In the genomic region with DNA sequence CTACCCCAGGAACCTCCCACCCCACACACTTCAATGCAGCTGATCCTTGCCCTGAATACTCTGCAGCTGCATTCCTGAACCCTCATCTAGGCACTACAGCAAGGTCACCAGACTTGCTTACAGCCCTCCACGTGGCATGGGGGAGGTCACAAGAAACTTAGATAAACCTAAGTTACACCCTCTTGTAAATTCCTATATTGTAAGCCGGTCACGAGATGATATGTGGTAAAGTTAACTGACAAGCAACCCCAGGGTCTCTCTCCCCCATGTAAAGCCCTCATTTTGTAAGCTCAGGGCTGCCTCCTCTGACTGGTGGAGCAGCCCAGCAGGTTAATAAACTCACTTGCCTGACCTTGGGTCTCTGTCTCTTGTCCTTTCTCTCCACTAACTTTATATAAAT, we compare ENCODE assay signal across 16 cellular contexts.
A peak's percentile ranks its signal among the peaks of the same experiment; 100 is the strongest.
DNase-seq lines count a peak whose midpoint lies in the region; ATAC-seq, FAIRE-seq and TF ChIP-seq lines count a peak whose summit lies in the region.
"Had no signal": no experiment of that assay in that cellular context is flagged by ENCODE, and none has a peak within 500 bp of the region (broad histone marks: within the 10 kb centered on the region; RNA-seq: fewer than 3 reads in every experiment).

No MANE protein-coding gene starts in this region.

- H2BK5ac ChIP-seq in mesenchymal stem cell (ENCODE audit: low read depth, low read length, poor library complexity, severe bottlenecking), result no peak overlapping the region

- H2AFZ ChIP-seq in GM12878 (ENCODE audit: control insufficient read depth, low read depth, low read length) (peak overlapping the region; percentile 51), mesenchymal stem cell (ENCODE audit: low read depth, low read length) (no peak overlapping the region)

- H3K9ac ChIP-seq in GM12878 (ENCODE audit: control insufficient read depth, insufficient read depth, low read length), result no peak overlapping the region
- H3K9ac ChIP-seq in mesenchymal stem cell (ENCODE audit: low read length), result no peak overlapping the region

- ATAC-seq in GM18511 (IDR thresholded peaks at IDR 0.05; ENCODE audit: unreplicated experiment) (peak; percentile 48), GM21723 (IDR thresholded peaks at IDR 0.05; ENCODE audit: unreplicated experiment) (peak; percentile 19), HG03159 (IDR thresholded peaks at IDR 0.05; ENCODE audit: unreplicated experiment) (peak; percentile 27), GM12878 (peak; percentile 78), pancreas (no peak)
- ATAC-seq: activated CD4-positive, CD25-positive, alpha-beta regulatory T cell treated with anti-CD3 and anti-CD28 coated beads, Interleukin-2, amount 50 U/mL, for 24 hours; left ventricle myocardium superior; naive thymus-derived CD8-positive, alpha-beta T cell; PC-3; stimulated activated effector memory CD8-positive, alpha-beta T cell treated with anti-CD3 and anti-CD28 coated beads, Interleukin-12 subunit alpha, Interleukin-12 subunit beta, amount 100 ng/mL, for 72 hours had no signal

- no peak overlapping the region for H3K4me2 ChIP-seq in GM12878 (ENCODE audit: control insufficient read depth, insufficient read depth)
- no peak overlapping the region for H3K4me2 ChIP-seq in mesenchymal stem cell (ENCODE audit: low read length, poor library complexity, severe bottlenecking)

- H4K8ac ChIP-seq in mesenchymal stem cell (ENCODE audit: low read length), result no peak overlapping the region

- FAIRE-seq in GM12878 (lab: Jason Lieb, UNC), result no peak
- no peak for FAIRE-seq in pancreas (lab: Jason Lieb, UNC)

- RAD21 ChIA-PET in GM12878 (lab: Charles Lee; ENCODE audit: unreplicated experiment), result no interaction called here

- H4K20me1 ChIP-seq in GM12878 (ENCODE audit: control insufficient read depth, insufficient read depth), result no peaks in the 10 kb centered on the region

- H3K27me3 ChIP-seq in GM12878 (replicated peaks in 1 of 2; ENCODE audit: control insufficient read depth in 2 of 2, insufficient read depth in 2 of 2, low read length in 1 of 2) (no peaks in the 10 kb centered on the region), mesenchymal stem cell (ENCODE audit: control insufficient read depth in 1 of 2, insufficient read depth in 1 of 2, low read length in 2 of 2) (no peaks in the 10 kb centered on the region), pancreas (no peaks in the 10 kb centered on the region)
- H3K27me3 ChIP-seq: right atrium auricular region, upper lobe of left lung had no signal

- H3K27ac ChIP-seq in GM12878 (ENCODE audit: control insufficient read depth, insufficient read depth) (peak overlapping the region; percentile 39; the same call in 1 of the 2 replicates), mesenchymal stem cell (ENCODE audit: low read length, poor library complexity, severe bottlenecking) (no peak overlapping the region), pancreas (no peak overlapping the region)
- H3K27ac ChIP-seq: right atrium auricular region, upper lobe of left lung had no signal

- H3K18ac ChIP-seq in mesenchymal stem cell (ENCODE audit: low read depth in 1 of 2, low read length in 2 of 2), result peak overlapping the region in 1 of 2 experiments; percentile 21

- H3K23ac ChIP-seq in mesenchymal stem cell (ENCODE audit: low read length in 2 of 2), result no peak overlapping the region

- no peak for TF ChIP-seq EP300 in GM12878 (IDR thresholded peaks at IDR 0.05; ENCODE audit: borderline replicate concordance in 1 of 2, control insufficient read depth in 1 of 2, low read depth in 2 of 2, low read length in 2 of 2)

- H3K4me3 ChIP-seq in GM12878 (peak overlapping the region; percentile 5; the same call in 1 of the 2 replicates), mesenchymal stem cell (ENCODE audit: insufficient read depth in 1 of 2, low read depth in 1 of 2, low read length in 2 of 2) (no peak overlapping the region), pancreas (no peak overlapping the region)
- H3K4me3 ChIP-seq: right atrium auricular region, upper lobe of left lung had no signal

- H3K4me1 ChIP-seq in GM12878 (ENCODE audit: control insufficient read depth, insufficient read depth, low read length) (0 out of 2 replicates have a peak, but pooled peaks cover 3% of the 10 kb centered on the region), mesenchymal stem cell (ENCODE audit: control insufficient read depth, insufficient read depth, low read depth, low read length) (no peaks in the 10 kb centered on the region), pancreas (no peaks in the 10 kb centered on the region)
- H3K4me1 ChIP-seq: right atrium auricular region, upper lobe of left lung had no signal

- H3K79me2 ChIP-seq in GM12878 (ENCODE audit: control insufficient read depth, insufficient read depth, low read length), result no peaks in the 10 kb centered on the region

- no peak overlapping the region for H2AK5ac ChIP-seq in mesenchymal stem cell (ENCODE audit: low read length, severe bottlenecking)

- SMC1A ChIA-PET in GM12878 (lab: Charles Lee; ENCODE audit: uncharacterized antibody, unreplicated experiment), result no interaction called here

- no peaks in the 10 kb centered on the region for H3K36me3 ChIP-seq in GM12878 (ENCODE audit: control insufficient read depth in 2 of 2, insufficient read depth in 2 of 2, low read length in 1 of 2)
- no peaks in the 10 kb centered on the region for H3K36me3 ChIP-seq in mesenchymal stem cell (ENCODE audit: control insufficient read depth in 1 of 2, insufficient read depth in 2 of 2, low read depth in 1 of 2, low read length in 2 of 2)
- H3K36me3 ChIP-seq in pancreas, result no peaks in the 10 kb centered on the region
- H3K36me3 ChIP-seq: right atrium auricular region, upper lobe of left lung had no signal

- BruUV-seq in GM12878 (replicated peaks; lab: Mats Ljungman, UMichigan), result no TSS peak

- H4K91ac ChIP-seq in mesenchymal stem cell (ENCODE audit: low read length), result no peak overlapping the region

- TF ChIP-seq CTCF in GM12878 (IDR thresholded peaks at IDR 0.05 in 2 of 3, conservative IDR thresholded peaks at IDR 0.05 in 1 of 3; ENCODE audit: control insufficient read depth in 2 of 3, extremely low read depth in 1 of 3, insufficient read depth in 1 of 3, low read depth in 3 of 3, low read length in 3 of 3) (no peak), pancreas (IDR thresholded peaks at IDR 0.05) (no peak)

- no peak overlapping the region for H2BK12ac ChIP-seq in mesenchymal stem cell (ENCODE audit: low read length in 2 of 2)

- TF ChIP-seq RAD21 in GM12878 (IDR thresholded peaks at IDR 0.05; ENCODE audit: insufficient read depth, low read depth, low read length), result no peak

- WGBS in GM12878 (ENCODE audit: insufficient coverage, insufficient replicate concordance, low lambda C conversion rate, missing lambda C conversion rate), result 29% methylated on average over 3 of the region's 3 CpGs
- 50% methylated on average over 2 of the region's 3 CpGs for WGBS in mesenchymal stem cell
- WGBS in pancreas, 2 donors, result 36% methylated on average over 3 of the region's 3 CpGs

- H3K79me1 ChIP-seq in mesenchymal stem cell (replicated peaks; ENCODE audit: low read length, poor library complexity, severe bottlenecking), result no peaks in the 10 kb centered on the region

- H3K9me3 ChIP-seq in GM12878 (replicated peaks; ENCODE audit: control insufficient read depth, insufficient read depth, low read length) (no peaks in the 10 kb centered on the region), mesenchymal stem cell (ENCODE audit: control insufficient read depth, low read length) (no peaks in the 10 kb centered on the region), pancreas (no peaks in the 10 kb centered on the region)
- H3K9me3 ChIP-seq: right atrium auricular region, upper lobe of left lung had no signal

- no peak overlapping the region for H2BK120ac ChIP-seq in mesenchymal stem cell (ENCODE audit: low read depth, low read length)

- intact Hi-C loops in GM12878 (cut with micrococcal nuclease; ENCODE audit: unreplicated experiment) (no loop called here), pancreas (cut with DNase I) (no loop called here)

- H3K14ac ChIP-seq in mesenchymal stem cell (ENCODE audit: low read length in 2 of 2), result no peak overlapping the region

- CTCF ChIA-PET in GM12878 (lab: Yijun Ruan, JAX), result no interaction called here

- H3K4ac ChIP-seq in mesenchymal stem cell (ENCODE audit: low read depth in 1 of 2, low read length in 2 of 2), result no peak overlapping the region

- TF ChIP-seq POLR2A in GM12878 (IDR thresholded peaks at IDR 0.05; ENCODE audit: low read depth, low read length), result no peak

- in situ Hi-C loops in GM12878 (cut with MboI), result no loop called here

- peak; percentile 0 for DNase-seq in GM12878 (ENCODE audit: low read depth, low spot score)
- no peak for DNase-seq in mesenchymal stem cell
- DNase-seq in pancreas, result no peak
- no peak for DNase-seq in activated CD4-positive, CD25-positive, alpha-beta regulatory T cell treated with anti-CD3 and anti-CD28 coated beads, Interleukin-2, amount 50 U/mL, for 72 hours
- no peak for DNase-seq in NCI-H1436 treated with DMSO at 0.1 percent for 48 hours (lab: John Stamatoyannopoulos, UW)
- DNase-seq: left ventricle myocardium superior; naive thymus-derived CD8-positive, alpha-beta T cell; PC-3; stimulated activated CD4-positive, alpha-beta T cell treated with anti-CD3 and anti-CD28 coated beads, Interleukin-4, amount 100 ng/mL, for 1 hour; upper lobe of left lung had no signal

- no peak overlapping the region for H2BK15ac ChIP-seq in mesenchymal stem cell (ENCODE audit: low read depth, poor library complexity, severe bottlenecking)

- POLR2A ChIA-PET in GM12878 (lab: Charles Lee), result no interaction called here

TF ChIP-seq in GM12878, 131 proteins besides CTCF, POLR2A, EP300 and RAD21 (continues in another document):
- TF ChIP-seq, protein P1, sequence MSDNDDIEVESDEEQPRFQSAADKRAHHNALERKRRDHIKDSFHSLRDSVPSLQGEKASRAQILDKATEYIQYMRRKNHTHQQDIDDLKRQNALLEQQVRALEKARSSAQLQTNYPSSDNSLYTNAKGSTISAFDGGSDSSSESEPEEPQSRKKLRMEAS (IDR thresholded peaks at IDR 0.05; ENCODE audit: low read depth, low read length), result no peak
- no peak for TF ChIP-seq RCOR1 (conservative IDR thresholded peaks at IDR 0.05; ENCODE audit: low read depth, low read length)
- TF ChIP-seq SMAD5 (IDR thresholded peaks at IDR 0.05; ENCODE audit: low read depth), result no peak
- no peak for TF ChIP-seq BCL11A (IDR thresholded peaks at IDR 0.05; ENCODE audit: low read depth, low read length)
- no peak for TF ChIP-seq BMI1 (IDR thresholded peaks at IDR 0.05; ENCODE audit: borderline replicate concordance)
- TF ChIP-seq DPF2 (IDR thresholded peaks at IDR 0.05), result no peak
- no peak for TF ChIP-seq ESRRA (IDR thresholded peaks at IDR 0.05; ENCODE audit: low read length)
- TF ChIP-seq KLF5 (IDR thresholded peaks at IDR 0.05; ENCODE audit: partially characterized antibody), result no peak
- no peak for TF ChIP-seq RELA (IDR thresholded peaks at IDR 0.05; ENCODE audit: borderline replicate concordance, partially characterized antibody)
- TF ChIP-seq IKZF1 (conservative IDR thresholded peaks at IDR 0.05), result no peak
- TF ChIP-seq TCF7 (IDR thresholded peaks at IDR 0.05; ENCODE audit: borderline replicate concordance), result no peak
- no peak for TF ChIP-seq IKZF2 (IDR thresholded peaks at IDR 0.05)
- TF ChIP-seq SRF (IDR thresholded peaks at IDR 0.05; ENCODE audit: low read depth in 2 of 2, low read length in 2 of 2), result no peak
- TF ChIP-seq TAF1 (IDR thresholded peaks at IDR 0.05; ENCODE audit: borderline replicate concordance, low read depth, low read length), result no peak

Comparison
In these comparisons a context has a peak if more than half of its experiments do, and no peak if none do; other contexts are left out.
1. ATAC-seq: peak in GM18511 (single experiment), GM21723 (single experiment), HG03159 (single experiment) and GM12878 (single experiment); none in pancreas (0 of 4).